ENCODE assay signal across 1 cellular context in genomic region chr20:32580194-32580593, GRCh38.
TF ChIP-seq lines count a peak whose summit lies in the region.

No MANE protein-coding gene starts in this region.

TF ChIP-seq in HepG2, 621 proteins besides CTCF, POLR2A, EP300 and RAD21 (continued from another document and continues in another):
- TF ChIP-seq TARDBP (CRISPR knock-in tag; IDR thresholded peaks at IDR 0.05) (no peak), ZNF343 (CRISPR knock-in tag; IDR thresholded peaks at IDR 0.05) (no peak), ZNF441 (CRISPR knock-in tag; IDR thresholded peaks at IDR 0.05; ENCODE audit: borderline replicate concordance) (no peak), ZBTB3 (CRISPR knock-in tag; IDR thresholded peaks at IDR 0.05; ENCODE audit: borderline replicate concordance, low read depth) (no peak), ZFP90 (CRISPR knock-in tag; IDR thresholded peaks at IDR 0.05; ENCODE audit: borderline replicate concordance) (no peak), ZNF546 (CRISPR knock-in tag; conservative IDR thresholded peaks at IDR 0.05) (no peak; the same call in 1 of the 2 replicates), MYNN (CRISPR knock-in tag; IDR thresholded peaks at IDR 0.05; ENCODE audit: low read depth) (no peak), FOSL2 (CRISPR knock-in tag; IDR thresholded peaks at IDR 0.05) (no peak), NR2F2 (IDR thresholded peaks at IDR 0.05; ENCODE audit: borderline replicate concordance, low read depth) (no peak), KDM4B (CRISPR knock-in tag; IDR thresholded peaks at IDR 0.05) (no peak), PRDM4 (CRISPR knock-in tag; IDR thresholded peaks at IDR 0.05; ENCODE audit: borderline replicate concordance) (no peak), ZNF350 (CRISPR knock-in tag; IDR thresholded peaks at IDR 0.05; ENCODE audit: borderline replicate concordance, low read depth) (no peak), ZNF703 (CRISPR knock-in tag; IDR thresholded peaks at IDR 0.05; ENCODE audit: borderline replicate concordance) (no peak), ZNF430 (CRISPR knock-in tag; IDR thresholded peaks at IDR 0.05) (0 out of 2 replicates have a peak, but pooled peaks have one; percentile 7), FOXO1 (CRISPR knock-in tag; IDR thresholded peaks at IDR 0.05) (no peak; the same call in 1 of the 2 replicates), FOXA1 (IDR thresholded peaks at IDR 0.05) (no peak), FOXA1 (CRISPR knock-in tag; IDR thresholded peaks at IDR 0.05) (no peak), FOXM1 (CRISPR knock-in tag; IDR thresholded peaks at IDR 0.05) (no peak), HOXD1 (CRISPR knock-in tag; IDR thresholded peaks at IDR 0.05) (no peak), JUN (CRISPR knock-in tag; IDR thresholded peaks at IDR 0.05) (no peak), ZHX1 (CRISPR knock-in tag; IDR thresholded peaks at IDR 0.05; ENCODE audit: low read depth) (peak; percentile 46; the same call in 1 of the 2 replicates), NR2F6 (IDR thresholded peaks at IDR 0.05) (0 out of 2 replicates have a peak, but pooled peaks have one; percentile 47), NR2F6 (CRISPR knock-in tag; IDR thresholded peaks at IDR 0.05) (0 out of 2 replicates have a peak, but pooled peaks have one; percentile 26), ZNF337 (CRISPR knock-in tag; IDR thresholded peaks at IDR 0.05; ENCODE audit: borderline replicate concordance, low read depth) (peak; percentile 81; the same call in 1 of the 2 replicates), GATAD2A (CRISPR knock-in tag; IDR thresholded peaks at IDR 0.05) (no peak), RBFOX2 (IDR thresholded peaks at IDR 0.05; ENCODE audit: low read depth, low read length) (no peak), ATF1 (CRISPR knock-in tag; IDR thresholded peaks at IDR 0.05) (no peak), HNRNPUL1 (IDR thresholded peaks at IDR 0.05; ENCODE audit: low read depth, low read length) (no peak), ZNF230 (CRISPR knock-in tag; IDR thresholded peaks at IDR 0.05) (0 out of 2 replicates have a peak, but pooled peaks have one; percentile 51), ZNF33B (CRISPR knock-in tag; IDR thresholded peaks at IDR 0.05) (no peak), ZNF20 (CRISPR knock-in tag; IDR thresholded peaks at IDR 0.05) (no peak), ZNF569 (CRISPR knock-in tag; IDR thresholded peaks at IDR 0.05; ENCODE audit: borderline replicate concordance) (no peak), ZBED4 (CRISPR knock-in tag; IDR thresholded peaks at IDR 0.05; ENCODE audit: borderline replicate concordance) (no peak), BRD4 (CRISPR knock-in tag; IDR thresholded peaks at IDR 0.05) (no peak), ZNF557 (CRISPR knock-in tag; IDR thresholded peaks at IDR 0.05) (no peak), SOX6 (IDR thresholded peaks at IDR 0.05) (no peak), SOX6 (CRISPR knock-in tag; IDR thresholded peaks at IDR 0.05) (no peak), ZNF792 (CRISPR knock-in tag; IDR thresholded peaks at IDR 0.05) (no peak), CBX1 (IDR thresholded peaks at IDR 0.05; ENCODE audit: low read depth) (no peak), TAF15 (IDR thresholded peaks at IDR 0.05; ENCODE audit: low read depth, low read length, poor library complexity, severe bottlenecking) (no peak)
- TF ChIP-seq, protein P1, sequence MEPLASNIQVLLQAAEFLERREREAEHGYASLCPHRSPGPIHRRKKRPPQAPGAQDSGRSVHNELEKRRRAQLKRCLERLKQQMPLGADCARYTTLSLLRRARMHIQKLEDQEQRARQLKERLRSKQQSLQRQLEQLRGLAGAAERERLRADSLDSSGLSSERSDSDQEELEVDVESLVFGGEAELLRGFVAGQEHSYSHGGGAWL (CRISPR knock-in tag; IDR thresholded peaks at IDR 0.05), result no peak
- TF ChIP-seq, protein P2, sequence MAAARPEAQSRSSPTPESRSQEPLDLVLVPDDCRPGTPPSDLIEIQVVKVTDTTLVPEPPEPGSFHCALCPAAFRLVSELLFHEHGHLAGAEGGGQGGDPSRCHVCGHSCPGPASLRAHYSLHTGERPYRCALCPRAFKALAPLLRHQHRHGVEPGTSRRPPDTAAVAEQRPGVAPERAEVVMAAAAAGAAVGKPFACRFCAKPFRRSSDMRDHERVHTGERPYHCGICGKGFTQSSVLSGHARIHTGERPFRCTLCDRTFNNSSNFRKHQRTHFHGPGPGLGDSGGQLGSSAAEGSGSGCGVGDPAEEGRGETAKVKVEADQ (CRISPR knock-in tag; IDR thresholded peaks at IDR 0.05; ENCODE audit: borderline replicate concordance), result no peak
- TF ChIP-seq, protein P3, sequence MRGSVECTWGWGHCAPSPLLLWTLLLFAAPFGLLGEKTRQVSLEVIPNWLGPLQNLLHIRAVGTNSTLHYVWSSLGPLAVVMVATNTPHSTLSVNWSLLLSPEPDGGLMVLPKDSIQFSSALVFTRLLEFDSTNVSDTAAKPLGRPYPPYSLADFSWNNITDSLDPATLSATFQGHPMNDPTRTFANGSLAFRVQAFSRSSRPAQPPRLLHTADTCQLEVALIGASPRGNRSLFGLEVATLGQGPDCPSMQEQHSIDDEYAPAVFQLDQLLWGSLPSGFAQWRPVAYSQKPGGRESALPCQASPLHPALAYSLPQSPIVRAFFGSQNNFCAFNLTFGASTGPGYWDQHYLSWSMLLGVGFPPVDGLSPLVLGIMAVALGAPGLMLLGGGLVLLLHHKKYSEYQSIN (CRISPR knock-in tag; IDR thresholded peaks at IDR 0.05; ENCODE audit: borderline replicate concordance), result no peak
- TF ChIP-seq, protein P4, sequence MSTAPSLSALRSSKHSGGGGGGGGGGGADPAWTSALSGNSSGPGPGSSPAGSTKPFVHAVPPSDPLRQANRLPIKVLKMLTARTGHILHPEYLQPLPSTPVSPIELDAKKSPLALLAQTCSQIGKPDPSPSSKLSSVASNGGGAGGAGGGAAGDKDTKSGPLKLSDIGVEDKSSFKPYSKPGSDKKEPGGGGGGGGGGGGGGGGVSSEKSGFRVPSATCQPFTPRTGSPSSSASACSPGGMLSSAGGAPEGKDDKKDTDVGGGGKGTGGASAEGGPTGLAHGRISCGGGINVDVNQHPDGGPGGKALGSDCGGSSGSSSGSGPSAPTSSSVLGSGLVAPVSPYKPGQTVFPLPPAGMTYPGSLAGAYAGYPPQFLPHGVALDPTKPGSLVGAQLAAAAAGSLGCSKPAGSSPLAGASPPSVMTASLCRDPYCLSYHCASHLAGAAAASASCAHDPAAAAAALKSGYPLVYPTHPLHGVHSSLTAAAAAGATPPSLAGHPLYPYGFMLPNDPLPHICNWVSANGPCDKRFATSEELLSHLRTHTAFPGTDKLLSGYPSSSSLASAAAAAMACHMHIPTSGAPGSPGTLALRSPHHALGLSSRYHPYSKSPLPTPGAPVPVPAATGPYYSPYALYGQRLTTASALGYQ (CRISPR knock-in tag; IDR thresholded peaks at IDR 0.05), result no peak
- TF ChIP-seq, protein P5, sequence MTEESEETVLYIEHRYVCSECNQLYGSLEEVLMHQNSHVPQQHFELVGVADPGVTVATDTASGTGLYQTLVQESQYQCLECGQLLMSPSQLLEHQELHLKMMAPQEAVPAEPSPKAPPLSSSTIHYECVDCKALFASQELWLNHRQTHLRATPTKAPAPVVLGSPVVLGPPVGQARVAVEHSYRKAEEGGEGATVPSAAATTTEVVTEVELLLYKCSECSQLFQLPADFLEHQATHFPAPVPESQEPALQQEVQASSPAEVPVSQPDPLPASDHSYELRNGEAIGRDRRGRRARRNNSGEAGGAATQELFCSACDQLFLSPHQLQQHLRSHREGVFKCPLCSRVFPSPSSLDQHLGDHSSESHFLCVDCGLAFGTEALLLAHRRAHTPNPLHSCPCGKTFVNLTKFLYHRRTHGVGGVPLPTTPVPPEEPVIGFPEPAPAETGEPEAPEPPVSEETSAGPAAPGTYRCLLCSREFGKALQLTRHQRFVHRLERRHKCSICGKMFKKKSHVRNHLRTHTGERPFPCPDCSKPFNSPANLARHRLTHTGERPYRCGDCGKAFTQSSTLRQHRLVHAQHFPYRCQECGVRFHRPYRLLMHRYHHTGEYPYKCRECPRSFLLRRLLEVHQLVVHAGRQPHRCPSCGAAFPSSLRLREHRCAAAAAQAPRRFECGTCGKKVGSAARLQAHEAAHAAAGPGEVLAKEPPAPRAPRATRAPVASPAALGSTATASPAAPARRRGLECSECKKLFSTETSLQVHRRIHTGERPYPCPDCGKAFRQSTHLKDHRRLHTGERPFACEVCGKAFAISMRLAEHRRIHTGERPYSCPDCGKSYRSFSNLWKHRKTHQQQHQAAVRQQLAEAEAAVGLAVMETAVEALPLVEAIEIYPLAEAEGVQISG (CRISPR knock-in tag; IDR thresholded peaks at IDR 0.05), result peak; percentile 2; the same call in 1 of the 2 replicates
- TF ChIP-seq, protein P6, sequence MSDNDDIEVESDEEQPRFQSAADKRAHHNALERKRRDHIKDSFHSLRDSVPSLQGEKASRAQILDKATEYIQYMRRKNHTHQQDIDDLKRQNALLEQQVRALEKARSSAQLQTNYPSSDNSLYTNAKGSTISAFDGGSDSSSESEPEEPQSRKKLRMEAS (IDR thresholded peaks at IDR 0.05), result peak; percentile 33; the same call in 1 of the 2 replicates
- TF ChIP-seq, protein P7, sequence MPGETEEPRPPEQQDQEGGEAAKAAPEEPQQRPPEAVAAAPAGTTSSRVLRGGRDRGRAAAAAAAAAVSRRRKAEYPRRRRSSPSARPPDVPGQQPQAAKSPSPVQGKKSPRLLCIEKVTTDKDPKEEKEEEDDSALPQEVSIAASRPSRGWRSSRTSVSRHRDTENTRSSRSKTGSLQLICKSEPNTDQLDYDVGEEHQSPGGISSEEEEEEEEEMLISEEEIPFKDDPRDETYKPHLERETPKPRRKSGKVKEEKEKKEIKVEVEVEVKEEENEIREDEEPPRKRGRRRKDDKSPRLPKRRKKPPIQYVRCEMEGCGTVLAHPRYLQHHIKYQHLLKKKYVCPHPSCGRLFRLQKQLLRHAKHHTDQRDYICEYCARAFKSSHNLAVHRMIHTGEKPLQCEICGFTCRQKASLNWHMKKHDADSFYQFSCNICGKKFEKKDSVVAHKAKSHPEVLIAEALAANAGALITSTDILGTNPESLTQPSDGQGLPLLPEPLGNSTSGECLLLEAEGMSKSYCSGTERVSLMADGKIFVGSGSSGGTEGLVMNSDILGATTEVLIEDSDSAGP (CRISPR knock-in tag; IDR thresholded peaks at IDR 0.05; ENCODE audit: borderline replicate concordance), result peak; percentile 30; the same call in 1 of the 2 replicates
